Comparison of ENCODE assay signal across 1 cellular context in the genomic region with DNA sequence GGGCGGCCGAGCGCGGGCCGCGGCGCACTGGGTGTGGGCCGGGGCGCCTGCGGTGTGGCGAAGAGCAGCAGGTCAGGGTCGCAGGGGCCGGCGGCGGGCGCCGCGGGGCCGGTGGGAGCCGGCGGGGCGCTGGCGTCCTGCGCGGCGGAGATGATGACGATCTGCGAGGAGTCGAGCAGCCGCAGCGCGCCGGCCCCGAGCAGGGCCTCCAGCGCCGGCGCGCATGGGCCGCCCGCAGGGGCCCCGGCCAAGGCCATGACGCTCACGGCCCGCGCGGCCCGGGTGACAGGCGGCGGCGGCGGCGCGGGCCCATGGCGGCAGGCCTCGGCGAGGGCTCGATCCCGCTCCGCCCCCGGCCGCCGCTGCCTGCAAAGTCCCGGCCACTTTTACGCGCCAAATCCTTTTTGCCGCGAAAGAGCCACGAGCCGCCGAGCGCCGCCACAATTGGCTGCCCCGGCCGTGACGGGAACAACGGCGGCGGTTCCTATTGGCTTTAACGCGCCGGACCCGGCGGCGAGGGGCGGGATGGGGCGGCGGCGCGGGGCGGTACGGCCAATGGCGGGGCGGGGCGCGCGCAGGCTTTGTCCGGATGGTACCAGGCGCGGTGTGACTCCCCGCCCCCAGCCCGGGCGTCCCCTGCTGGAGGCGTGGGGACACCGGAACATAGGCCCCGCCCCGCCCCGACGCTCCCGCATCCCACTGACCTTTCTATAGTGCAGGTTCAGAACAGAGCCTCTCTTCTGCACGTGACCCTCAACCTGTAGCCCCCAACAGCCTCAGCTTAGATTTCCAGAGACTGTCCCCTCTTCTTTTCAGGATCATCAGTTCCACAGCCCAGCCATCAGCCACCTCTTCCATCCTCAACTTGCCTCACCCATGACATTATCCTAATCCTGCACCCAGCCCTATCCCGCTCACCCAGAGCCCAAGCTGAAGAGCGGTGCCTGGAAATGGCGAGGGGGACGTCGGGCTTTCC.
A peak's percentile ranks its signal among the peaks of the same experiment; 100 is the strongest.
TF ChIP-seq lines count a peak whose summit lies in the region.

TSS of gene E2F1 (minus strand) at position 378 of the 976 bp plus-strand sequence. CDS start at position 257, 121 bp downstream.

TF ChIP-seq in K562, 482 proteins besides CTCF, POLR2A, EP300 and RAD21 (continued from another document and continues in another):
- TF ChIP-seq, protein P1, sequence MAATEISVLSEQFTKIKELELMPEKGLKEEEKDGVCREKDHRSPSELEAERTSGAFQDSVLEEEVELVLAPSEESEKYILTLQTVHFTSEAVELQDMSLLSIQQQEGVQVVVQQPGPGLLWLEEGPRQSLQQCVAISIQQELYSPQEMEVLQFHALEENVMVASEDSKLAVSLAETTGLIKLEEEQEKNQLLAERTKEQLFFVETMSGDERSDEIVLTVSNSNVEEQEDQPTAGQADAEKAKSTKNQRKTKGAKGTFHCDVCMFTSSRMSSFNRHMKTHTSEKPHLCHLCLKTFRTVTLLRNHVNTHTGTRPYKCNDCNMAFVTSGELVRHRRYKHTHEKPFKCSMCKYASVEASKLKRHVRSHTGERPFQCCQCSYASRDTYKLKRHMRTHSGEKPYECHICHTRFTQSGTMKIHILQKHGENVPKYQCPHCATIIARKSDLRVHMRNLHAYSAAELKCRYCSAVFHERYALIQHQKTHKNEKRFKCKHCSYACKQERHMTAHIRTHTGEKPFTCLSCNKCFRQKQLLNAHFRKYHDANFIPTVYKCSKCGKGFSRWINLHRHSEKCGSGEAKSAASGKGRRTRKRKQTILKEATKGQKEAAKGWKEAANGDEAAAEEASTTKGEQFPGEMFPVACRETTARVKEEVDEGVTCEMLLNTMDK (IDR thresholded peaks at IDR 0.05; ENCODE audit: borderline replicate concordance, insufficient read depth, low read depth, low read length, poor library complexity, severe bottlenecking), result peak; percentile 98
- 0 out of 2 replicates have a peak, but pooled peaks have one; percentile 56 for TF ChIP-seq ERF (CRISPR knock-in tag; IDR thresholded peaks at IDR 0.05)
- peak; percentile 53; the same call in 1 of the 2 replicates for TF ChIP-seq SMAD4 (CRISPR knock-in tag; conservative IDR thresholded peaks at IDR 0.05)
- TF ChIP-seq CEBPG (CRISPR knock-in tag; IDR thresholded peaks at IDR 0.05), result 0 out of 2 replicates have a peak, but pooled peaks have one; percentile 10
- no peak for TF ChIP-seq CEBPG (tag; conservative IDR thresholded peaks at IDR 0.05 in 1 of 2, IDR thresholded peaks at IDR 0.05 in 1 of 2)
- TF ChIP-seq HIVEP1 (CRISPR knock-in tag; IDR thresholded peaks at IDR 0.05), result no peak
- TF ChIP-seq SRF (CRISPR knock-in tag; IDR thresholded peaks at IDR 0.05), result no peak
- TF ChIP-seq SIN3A (IDR thresholded peaks at IDR 0.05; ENCODE audit: borderline replicate concordance in 2 of 2, control insufficient read depth in 1 of 2, low read depth in 2 of 2, low read length in 2 of 2), result peak in 1 of 2 experiments; percentile 40; a peak in 1 of 4 replicates
- TF ChIP-seq ZFP1 (CRISPR knock-in tag; IDR thresholded peaks at IDR 0.05), result no peak
- TF ChIP-seq, protein P2, sequence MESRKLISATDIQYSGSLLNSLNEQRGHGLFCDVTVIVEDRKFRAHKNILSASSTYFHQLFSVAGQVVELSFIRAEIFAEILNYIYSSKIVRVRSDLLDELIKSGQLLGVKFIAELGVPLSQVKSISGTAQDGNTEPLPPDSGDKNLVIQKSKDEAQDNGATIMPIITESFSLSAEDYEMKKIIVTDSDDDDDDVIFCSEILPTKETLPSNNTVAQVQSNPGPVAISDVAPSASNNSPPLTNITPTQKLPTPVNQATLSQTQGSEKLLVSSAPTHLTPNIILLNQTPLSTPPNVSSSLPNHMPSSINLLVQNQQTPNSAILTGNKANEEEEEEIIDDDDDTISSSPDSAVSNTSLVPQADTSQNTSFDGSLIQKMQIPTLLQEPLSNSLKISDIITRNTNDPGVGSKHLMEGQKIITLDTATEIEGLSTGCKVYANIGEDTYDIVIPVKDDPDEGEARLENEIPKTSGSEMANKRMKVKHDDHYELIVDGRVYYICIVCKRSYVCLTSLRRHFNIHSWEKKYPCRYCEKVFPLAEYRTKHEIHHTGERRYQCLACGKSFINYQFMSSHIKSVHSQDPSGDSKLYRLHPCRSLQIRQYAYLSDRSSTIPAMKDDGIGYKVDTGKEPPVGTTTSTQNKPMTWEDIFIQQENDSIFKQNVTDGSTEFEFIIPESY (CRISPR knock-in tag; IDR thresholded peaks at IDR 0.05), result no peak
- TF ChIP-seq E2F3 (CRISPR knock-in tag; IDR thresholded peaks at IDR 0.05), result peak; percentile 95
- TF ChIP-seq ZNF592 (IDR thresholded peaks at IDR 0.05), result peak; percentile 57; the same call in 1 of the 2 replicates
- TF ChIP-seq MED1 (CRISPR knock-in tag; IDR thresholded peaks at IDR 0.05; ENCODE audit: borderline replicate concordance), result no peak
- peak; percentile 64 for TF ChIP-seq SIN3B (IDR thresholded peaks at IDR 0.05; ENCODE audit: low read depth)
- TF ChIP-seq HMGN3 (IDR thresholded peaks at IDR 0.05; ENCODE audit: borderline replicate concordance, extremely low read depth, insufficient read length, low read depth, low read length), result peak; percentile 52
- TF ChIP-seq CGGBP1 (CRISPR knock-in tag; IDR thresholded peaks at IDR 0.05), result no peak
- peak; percentile 43; the same call in 1 of the 2 replicates for TF ChIP-seq POLR2AphosphoS5 (IDR thresholded peaks at IDR 0.05; ENCODE audit: control insufficient read depth, insufficient read depth, low read depth, low read length)
- TF ChIP-seq PRMT5 (CRISPR knock-in tag; IDR thresholded peaks at IDR 0.05), result no peak
- peak; percentile 54 for TF ChIP-seq TAF1 (IDR thresholded peaks at IDR 0.05; ENCODE audit: control insufficient read depth, extremely low read depth, insufficient read depth, low read length, severe bottlenecking)
- TF ChIP-seq BHLHE40 (IDR thresholded peaks at IDR 0.05; ENCODE audit: low read length), result peak; percentile 82
- peak; percentile 90; the same call in 1 of the 2 replicates for TF ChIP-seq GATAD2B (IDR thresholded peaks at IDR 0.05; ENCODE audit: borderline replicate concordance)
- TF ChIP-seq RB1 (IDR thresholded peaks at IDR 0.05; ENCODE audit: low read depth), result peak; percentile 99
- TF ChIP-seq TRIM28 (IDR thresholded peaks at IDR 0.05), result no peak
- no peak for TF ChIP-seq NFATC3 (IDR thresholded peaks at IDR 0.05)
- TF ChIP-seq SAP30 (IDR thresholded peaks at IDR 0.05; ENCODE audit: borderline replicate concordance, insufficient read depth, low read depth, low read length, poor library complexity, severe bottlenecking), result peak; percentile 85
- TF ChIP-seq TFE3 (CRISPR knock-in tag; IDR thresholded peaks at IDR 0.05), result peak; percentile 41; the same call in 1 of the 2 replicates
- TF ChIP-seq, protein P3, sequence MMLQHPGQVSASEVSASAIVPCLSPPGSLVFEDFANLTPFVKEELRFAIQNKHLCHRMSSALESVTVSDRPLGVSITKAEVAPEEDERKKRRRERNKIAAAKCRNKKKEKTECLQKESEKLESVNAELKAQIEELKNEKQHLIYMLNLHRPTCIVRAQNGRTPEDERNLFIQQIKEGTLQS (IDR thresholded peaks at IDR 0.05), result no peak
- TF ChIP-seq, protein P3 (CRISPR knock-in tag; conservative IDR thresholded peaks at IDR 0.05), result peak; percentile 23; the same call in 1 of the 2 replicates
- TF ChIP-seq SP1 (CRISPR knock-in tag; IDR thresholded peaks at IDR 0.05), result peak; percentile 77
- peak; percentile 90 for TF ChIP-seq NRF1 (conservative IDR thresholded peaks at IDR 0.05 in 1 of 2, IDR thresholded peaks at IDR 0.05 in 1 of 2)
- TF ChIP-seq ZBTB12 (CRISPR knock-in tag; IDR thresholded peaks at IDR 0.05), result peak; percentile 55
- 0 out of 2 replicates have a peak, but pooled peaks have one; percentile 30 for TF ChIP-seq GABPA (tag; conservative IDR thresholded peaks at IDR 0.05; ENCODE audit: low read depth)
- TF ChIP-seq RBFOX2 (IDR thresholded peaks at IDR 0.05; ENCODE audit: low read depth, low read length), result peak; percentile 69
- TF ChIP-seq RBM22 (IDR thresholded peaks at IDR 0.05; ENCODE audit: low read depth, low read length, poor library complexity, severe bottlenecking), result no peak
- TF ChIP-seq NEUROD1 (IDR thresholded peaks at IDR 0.05; ENCODE audit: borderline replicate concordance, low read depth, low read length, partially characterized antibody), result peak; percentile 80
- peak; percentile 54; the same call in 1 of the 2 replicates for TF ChIP-seq NCOA1 (IDR thresholded peaks at IDR 0.05; ENCODE audit: low read depth)
- TF ChIP-seq, protein P4, sequence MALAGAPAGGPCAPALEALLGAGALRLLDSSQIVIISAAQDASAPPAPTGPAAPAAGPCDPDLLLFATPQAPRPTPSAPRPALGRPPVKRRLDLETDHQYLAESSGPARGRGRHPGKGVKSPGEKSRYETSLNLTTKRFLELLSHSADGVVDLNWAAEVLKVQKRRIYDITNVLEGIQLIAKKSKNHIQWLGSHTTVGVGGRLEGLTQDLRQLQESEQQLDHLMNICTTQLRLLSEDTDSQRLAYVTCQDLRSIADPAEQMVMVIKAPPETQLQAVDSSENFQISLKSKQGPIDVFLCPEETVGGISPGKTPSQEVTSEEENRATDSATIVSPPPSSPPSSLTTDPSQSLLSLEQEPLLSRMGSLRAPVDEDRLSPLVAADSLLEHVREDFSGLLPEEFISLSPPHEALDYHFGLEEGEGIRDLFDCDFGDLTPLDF (CRISPR knock-in tag; IDR thresholded peaks at IDR 0.05), result peak; percentile 87
- peak; percentile 19; the same call in 1 of the 2 replicates for TF ChIP-seq ZBTB1 (CRISPR knock-in tag; IDR thresholded peaks at IDR 0.05; ENCODE audit: borderline replicate concordance, low read depth)
- peak; percentile 51; the same call in 1 of the 2 replicates for TF ChIP-seq ATF7 (IDR thresholded peaks at IDR 0.05)
- TF ChIP-seq JUND (IDR thresholded peaks at IDR 0.05; ENCODE audit: borderline replicate concordance, low read depth, low read length), result peak; percentile 41; the same call in 1 of the 2 replicates
- TF ChIP-seq JUND (tag; IDR thresholded peaks at IDR 0.05; ENCODE audit: borderline replicate concordance, low read depth, low read length), result no peak
- TF ChIP-seq, protein P5, sequence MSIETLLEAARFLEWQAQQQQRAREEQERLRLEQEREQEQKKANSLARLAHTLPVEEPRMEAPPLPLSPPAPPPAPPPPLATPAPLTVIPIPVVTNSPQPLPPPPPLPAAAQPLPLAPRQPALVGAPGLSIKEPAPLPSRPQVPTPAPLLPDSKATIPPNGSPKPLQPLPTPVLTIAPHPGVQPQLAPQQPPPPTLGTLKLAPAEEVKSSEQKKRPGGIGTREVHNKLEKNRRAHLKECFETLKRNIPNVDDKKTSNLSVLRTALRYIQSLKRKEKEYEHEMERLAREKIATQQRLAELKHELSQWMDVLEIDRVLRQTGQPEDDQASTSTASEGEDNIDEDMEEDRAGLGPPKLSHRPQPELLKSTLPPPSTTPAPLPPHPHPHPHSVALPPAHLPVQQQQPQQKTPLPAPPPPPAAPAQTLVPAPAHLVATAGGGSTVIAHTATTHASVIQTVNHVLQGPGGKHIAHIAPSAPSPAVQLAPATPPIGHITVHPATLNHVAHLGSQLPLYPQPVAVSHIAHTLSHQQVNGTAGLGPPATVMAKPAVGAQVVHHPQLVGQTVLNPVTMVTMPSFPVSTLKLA (conservative IDR thresholded peaks at IDR 0.05), result peak; percentile 94 to 98
- no peak for TF ChIP-seq ZNF589 (CRISPR knock-in tag; IDR thresholded peaks at IDR 0.05; ENCODE audit: low read depth)
